In the genomic region with DNA sequence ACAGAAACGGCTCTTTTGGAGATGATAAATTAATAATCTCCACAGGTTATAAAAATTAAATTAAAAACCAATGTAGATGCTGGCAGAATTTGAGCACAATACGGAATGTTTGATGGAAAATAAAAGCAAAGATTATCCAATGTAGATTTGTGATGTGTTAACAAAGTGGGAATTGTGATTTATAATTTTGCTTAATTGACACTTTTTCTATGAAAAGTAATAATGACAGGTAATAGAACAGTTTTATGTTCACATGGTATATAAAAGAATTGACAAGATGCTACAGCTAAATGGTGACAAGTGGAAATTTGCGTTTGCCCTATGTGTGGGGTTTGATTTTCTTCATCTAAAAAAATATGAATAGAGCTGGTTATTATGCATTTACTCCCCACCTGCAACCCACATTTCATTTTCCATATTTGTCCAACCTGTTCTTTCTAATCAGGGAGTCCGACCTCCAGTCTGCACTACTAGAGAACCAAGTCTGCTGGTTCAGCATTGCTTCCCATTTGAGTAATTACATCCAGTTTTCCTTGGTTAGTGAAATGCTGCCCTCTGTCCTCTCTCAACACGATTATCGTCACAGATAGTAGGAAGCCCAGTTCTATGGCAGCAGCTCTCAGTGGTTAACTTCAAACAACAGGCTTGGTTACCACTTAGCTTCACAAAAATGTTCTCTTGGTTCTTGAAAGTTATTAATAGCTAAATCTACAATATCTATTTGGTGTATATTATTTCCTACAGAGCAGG, we compare ENCODE assay signal across 16 cellular contexts.
DNase-seq lines count a peak whose midpoint lies in the region; ATAC-seq and TF ChIP-seq lines count a peak whose summit lies in the region.
"Had no signal": no experiment of that assay in that cellular context is flagged by ENCODE, and none has a peak within 500 bp of the region (broad histone marks: within the 10 kb centered on the region; RNA-seq: fewer than 3 reads in every experiment).

No MANE protein-coding gene starts in this region.

- TF ChIP-seq CTCF in GM12865 (IDR thresholded peaks at IDR 0.05; ENCODE audit: insufficient read depth, low read depth, low read length, missing control alignments) (no peak), PC-3 (conservative IDR thresholded peaks at IDR 0.05; ENCODE audit: low read depth, low read length) (peak; percentile 26; the same call in 1 of the 2 replicates), hepatocyte (IDR thresholded peaks at IDR 0.05; ENCODE audit: poor library complexity) (peak; percentile 5), testis (IDR thresholded peaks at IDR 0.05) (no peak), foreskin keratinocyte (conservative IDR thresholded peaks at IDR 0.05) (no peak)

- CTCF ChIA-PET in PC-3 (lab: Charles Lee), result no interaction called here

- no peaks in the 10 kb centered on the region for H3K36me3 ChIP-seq in PC-3 (ENCODE audit: low read depth, low read length)
- H3K36me3 ChIP-seq in hepatocyte (replicated peaks; ENCODE audit: insufficient read depth, low read depth), result no peaks in the 10 kb centered on the region
- H3K36me3 ChIP-seq in testis (ENCODE audit: low read depth, missing control alignments), result no peaks in the 10 kb centered on the region
- H3K36me3 ChIP-seq: heart left ventricle, suprapubic skin had no signal

- no peak overlapping the region for H3K4me3 Mint-ChIP-seq in naive thymus-derived CD8-positive, alpha-beta T cell
- H3K4me3 Mint-ChIP-seq: T-helper 2 cell treated with Interferon-gamma antibody and Interleukin-4, amounts not matched to agents 5 μg/mL and 100 μg/mL, for 36 hours had no signal

- H3K27ac ChIP-seq in PC-3 (ENCODE audit: low read length) (no peak overlapping the region), hepatocyte (no peak overlapping the region), testis (no peak overlapping the region), foreskin keratinocyte (no peak overlapping the region)
- H3K27ac ChIP-seq: heart left ventricle, suprapubic skin had no signal

- ATAC-seq in PC-3, result no peak
- no peak for ATAC-seq in HG03565 (IDR thresholded peaks at IDR 0.05; ENCODE audit: unreplicated experiment)
- no peak for ATAC-seq in foreskin keratinocyte
- no peak for ATAC-seq in naive thymus-derived CD8-positive, alpha-beta T cell
- ATAC-seq: esophagus mucosa, heart left ventricle had no signal

- intact Hi-C loops in PC-3 (cut with micrococcal nuclease) (loop anchor here (10.0 kb wide), 1 partner anchor 1579 kb away; no protein-coding TSS in a partner anchor), testis (cut with DNase I; ENCODE audit: low total_unique reads) (no loop called here)

- peaks cover 0 to 5% (median 0%) of the 10 kb centered on the region in 5 donors for H3K27me3 Mint-ChIP-seq in naive thymus-derived CD8-positive, alpha-beta T cell

- no peak overlapping the region for H2AFZ ChIP-seq in PC-3 (ENCODE audit: low read length)
- no peak overlapping the region for H2AFZ ChIP-seq in hepatocyte

- H3K9me2 ChIP-seq in PC-3 (replicated peaks; ENCODE audit: low read length) (no peaks in the 10 kb centered on the region), hepatocyte (replicated peaks; ENCODE audit: insufficient read depth) (no peaks in the 10 kb centered on the region)

- H4K20me1 ChIP-seq in PC-3 (ENCODE audit: low read length) (no peaks in the 10 kb centered on the region), hepatocyte (ENCODE audit: insufficient read depth, poor library complexity, severe bottlenecking) (no peaks in the 10 kb centered on the region)

- H3K36me3 Mint-ChIP-seq in naive thymus-derived CD8-positive, alpha-beta T cell, result no peaks in the 10 kb centered on the region

- no peaks in the 10 kb centered on the region for H3K9me3 Mint-ChIP-seq in naive thymus-derived CD8-positive, alpha-beta T cell
- H3K9me3 Mint-ChIP-seq: T-helper 2 cell treated with Interferon-gamma antibody and Interleukin-4, amounts not matched to agents 5 μg/mL and 100 μg/mL, for 36 hours had no signal

- no peak overlapping the region for H3K27ac Mint-ChIP-seq in naive thymus-derived CD8-positive, alpha-beta T cell
- H3K27ac Mint-ChIP-seq: T-helper 2 cell treated with Interferon-gamma antibody and Interleukin-4, amounts not matched to agents 5 μg/mL and 100 μg/mL, for 36 hours had no signal

- BruUV-seq in PC-3 (replicated peaks; lab: Mats Ljungman, UMichigan), result no TSS peak

- no peaks in the 10 kb centered on the region for H3K4me1 Mint-ChIP-seq in naive thymus-derived CD8-positive, alpha-beta T cell

- H3K9ac ChIP-seq in PC-3 (ENCODE audit: low read length), result no peak overlapping the region

- no peak for TF ChIP-seq POLR2A in testis (IDR thresholded peaks at IDR 0.05)

- no peaks in the 10 kb centered on the region for H3K79me2 ChIP-seq in PC-3 (ENCODE audit: low read length)
- no peaks in the 10 kb centered on the region for H3K79me2 ChIP-seq in hepatocyte

- DNase-seq in A172 (ENCODE audit: low spot score), result peak; percentile 18
- DNase-seq in GM12865 (ENCODE audit: low read depth), result peak; percentile 6
- DNase-seq in PC-3, result peak; percentile 19
- no peak for DNase-seq in hepatocyte (ENCODE audit: low spot score)
- DNase-seq in testis, result no peak
- no peak for DNase-seq in foreskin keratinocyte
- DNase-seq in naive thymus-derived CD8-positive, alpha-beta T cell, result no peak
- DNase-seq: activated CD4-positive, alpha-beta T cell treated with anti-CD3 and anti-CD28 coated beads for 48 hours; activated naive CD4-positive, alpha-beta T cell treated with Interleukin-2 at 50 U/mL for 16 hours; heart left ventricle; Right ventricle myocardium superior; stimulated activated CD4-positive, alpha-beta T cell treated with anti-CD3 and anti-CD28 coated beads, Interleukin-2, amount 100 ng/mL, for 24 hours had no signal

- H3F3A ChIP-seq in PC-3 (ENCODE audit: low read length, unreplicated experiment), result no peaks in the 10 kb centered on the region

- H3K9me3 ChIP-seq in PC-3 (ENCODE audit: low read length) (no peaks in the 10 kb centered on the region), hepatocyte (ENCODE audit: low read depth) (no peaks in the 10 kb centered on the region), testis (no peaks in the 10 kb centered on the region)
- H3K9me3 ChIP-seq: heart left ventricle, suprapubic skin had no signal

- no peak overlapping the region for H3K4me3 ChIP-seq in GM12865 (ENCODE audit: low read depth, low read length)
- H3K4me3 ChIP-seq in PC-3 (ENCODE audit: low read length), result no peak overlapping the region
- H3K4me3 ChIP-seq in hepatocyte, result no peak overlapping the region
- no peak overlapping the region for H3K4me3 ChIP-seq in testis
- H3K4me3 ChIP-seq: heart left ventricle, suprapubic skin had no signal

- POLR2A ChIA-PET in PC-3 (lab: Charles Lee; ENCODE audit: unreplicated experiment), result no interaction called here
- POLR2A ChIA-PET in naive thymus-derived CD8-positive, alpha-beta T cell (lab: Charles Lee), result no interaction called here

- no peaks in the 10 kb centered on the region; the same call in 1 of the 2 replicates for H3K4me1 ChIP-seq in PC-3 (ENCODE audit: insufficient read depth, low read length)
- no peaks in the 10 kb centered on the region for H3K4me1 ChIP-seq in hepatocyte (ENCODE audit: insufficient read depth)
- H3K4me1 ChIP-seq in testis, result no peaks in the 10 kb centered on the region
- H3K4me1 ChIP-seq in foreskin keratinocyte, result peaks cover 27% of the 10 kb centered on the region
- H3K4me1 ChIP-seq: heart left ventricle, suprapubic skin had no signal

- H3K27me3 ChIP-seq in PC-3 (ENCODE audit: low read length) (no peaks in the 10 kb centered on the region), hepatocyte (no peaks in the 10 kb centered on the region), testis (no peaks in the 10 kb centered on the region), foreskin keratinocyte (no peaks in the 10 kb centered on the region)
- H3K27me3 ChIP-seq: heart left ventricle, suprapubic skin had no signal

- H3K4me2 ChIP-seq in PC-3 (ENCODE audit: low read length) (no peak overlapping the region), hepatocyte (no peak overlapping the region)

- 53% methylated on average over 6 of the region's 6 CpGs for WGBS in hepatocyte (ENCODE audit: low lambda C conversion rate, missing lambda C conversion rate)
- 62 to 67% methylated on average over 6 of the region's 6 CpGs for WGBS in testis, 2 donors

Comparison
In these comparisons a context has a peak if more than half of its experiments do, and no peak if none do; other contexts are left out.
1. DNase-seq: peak in A172 (single experiment), GM12865 (single experiment) and PC-3 (single experiment); none in hepatocyte (single experiment), testis (single experiment), foreskin keratinocyte (0 of 2) and naive thymus-derived CD8-positive, alpha-beta T cell (0 of 10).
2. CTCF ChIP-seq: peak in PC-3 (single experiment) and hepatocyte (single experiment); none in GM12865 (single experiment), testis (0 of 3) and foreskin keratinocyte (single experiment).